In the genomic region with DNA sequence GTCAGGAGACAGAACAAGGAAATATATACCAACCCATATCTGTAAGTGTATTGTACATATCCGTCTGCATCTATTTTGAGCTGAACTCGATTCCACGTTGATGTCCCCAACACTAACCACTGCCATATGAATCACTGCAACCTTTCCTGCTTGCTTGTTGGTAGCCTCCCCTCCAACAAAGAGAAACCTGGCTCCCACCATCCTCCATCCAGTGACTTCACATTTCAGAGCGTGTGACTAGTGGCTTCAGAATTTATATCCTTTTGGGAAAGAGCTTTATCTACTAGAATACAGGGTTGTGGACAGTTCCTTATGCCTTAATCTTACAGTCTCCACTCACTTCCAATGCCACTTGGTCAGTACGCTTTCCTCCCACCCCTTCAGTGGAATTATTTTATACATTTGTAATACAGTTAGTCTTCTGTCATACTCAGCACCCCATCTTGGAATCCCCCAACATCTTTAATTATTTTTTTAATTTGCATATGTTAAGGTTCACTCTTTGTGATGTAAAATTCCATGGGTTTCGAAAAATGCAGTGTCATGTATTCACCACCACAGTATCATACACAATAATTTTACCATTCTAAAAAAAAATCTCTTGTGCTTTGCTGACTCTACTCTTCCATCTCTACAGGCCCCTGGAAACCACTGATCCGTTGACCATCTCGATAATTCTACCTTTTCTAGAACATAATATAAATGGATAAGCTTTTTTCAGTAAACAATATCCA, we compare ENCODE assay signal across 2 cellular contexts.
TF ChIP-seq lines count a peak whose summit lies in the region.
"Not testable (repeated sequence)": the region's sequence is repeated elsewhere in the genome, so short reads cannot be mapped to it uniquely, and the experiment has no call there.

No MANE protein-coding gene starts in this region.

TF ChIP-seq in IMR-90, 13 proteins besides CTCF, POLR2A, EP300 and RAD21:
- peak; percentile 35; the same call in 1 of the 2 replicates for TF ChIP-seq NFE2L2 (IDR thresholded peaks at IDR 0.05; ENCODE audit: low read depth, low read length)
TF ChIP-seq in IMR-90: peak in this region for 1; not testable (repeated sequence) for 12.

TF ChIP-seq in K562, 482 proteins besides CTCF, POLR2A, EP300 and RAD21:
- TF ChIP-seq NFE2L1 (tag; IDR thresholded peaks at IDR 0.05; ENCODE audit: borderline replicate concordance, low read depth), result peak; percentile 62
- peak; percentile 36; the same call in 1 of the 2 replicates for TF ChIP-seq TAL1 (IDR thresholded peaks at IDR 0.05)
- peak; percentile 88 for TF ChIP-seq MAFG (tag; conservative IDR thresholded peaks at IDR 0.05)
- peak; percentile 70 for TF ChIP-seq NFE2 (IDR thresholded peaks at IDR 0.05; ENCODE audit: low read depth)
- 0 out of 2 replicates have a peak, but pooled peaks have one; percentile 26 for TF ChIP-seq MAFK (IDR thresholded peaks at IDR 0.05; ENCODE audit: low read length)
- 0 out of 2 replicates have a peak, but pooled peaks have one; percentile 29 for TF ChIP-seq CBFA2T2 (conservative IDR thresholded peaks at IDR 0.05)
- TF ChIP-seq CBFA2T3 (IDR thresholded peaks at IDR 0.05), result peak; percentile 38; the same call in 1 of the 2 replicates
- TF ChIP-seq, protein P1, sequence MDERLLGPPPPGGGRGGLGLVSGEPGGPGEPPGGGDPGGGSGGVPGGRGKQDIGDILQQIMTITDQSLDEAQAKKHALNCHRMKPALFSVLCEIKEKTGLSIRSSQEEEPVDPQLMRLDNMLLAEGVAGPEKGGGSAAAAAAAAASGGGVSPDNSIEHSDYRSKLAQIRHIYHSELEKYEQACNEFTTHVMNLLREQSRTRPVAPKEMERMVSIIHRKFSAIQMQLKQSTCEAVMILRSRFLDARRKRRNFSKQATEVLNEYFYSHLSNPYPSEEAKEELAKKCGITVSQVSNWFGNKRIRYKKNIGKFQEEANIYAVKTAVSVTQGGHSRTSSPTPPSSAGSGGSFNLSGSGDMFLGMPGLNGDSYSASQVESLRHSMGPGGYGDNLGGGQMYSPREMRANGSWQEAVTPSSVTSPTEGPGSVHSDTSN (CRISPR knock-in tag; IDR thresholded peaks at IDR 0.05; ENCODE audit: low read depth), result not testable (repeated sequence)
- TF ChIP-seq, protein P1 (tag; conservative IDR thresholded peaks at IDR 0.05; ENCODE audit: low read depth), result peak; percentile 29; the same call in 1 of the 2 replicates
- TF ChIP-seq TCF3 (CRISPR knock-in tag; IDR thresholded peaks at IDR 0.05), result peak; percentile 46; the same call in 1 of the 2 replicates
- TF ChIP-seq C11orf30 (IDR thresholded peaks at IDR 0.05; ENCODE audit: low read depth), result peak; percentile 68
- peak; percentile 82 for TF ChIP-seq ZNF316 (IDR thresholded peaks at IDR 0.05)
TF ChIP-seq in K562: peak in this region for 11; not testable (repeated sequence) for 471.
